Comparison of ENCODE assay signal across 16 cellular contexts in genomic region chr4:25253072-25253447, GRCh38. TPM values are rescaled to one million over a fixed set of nuclear protein-coding genes. Genes with fewer than 3 reads are reported as not detected.
DNase-seq lines count a peak whose midpoint lies in the region; ATAC-seq, FAIRE-seq and TF ChIP-seq lines count a peak whose summit lies in the region.
"Had no signal": no experiment of that assay in that cellular context is flagged by ENCODE, and none has a peak within 500 bp of the region (broad histone marks: within the 10 kb centered on the region; RNA-seq: fewer than 3 reads in every experiment).

No MANE protein-coding gene starts in this region.

- no peak overlapping the region for H3K27ac ChIP-seq in astrocyte (ENCODE audit: low read depth, low read length)
- H3K27ac ChIP-seq in lower lobe of right lung = peak overlapping the region; percentile 53
- no peak overlapping the region for H3K27ac ChIP-seq in CD4-positive, alpha-beta T cell (ENCODE audit: low read depth, low read length)
- H3K27ac ChIP-seq in esophagus squamous epithelium = no peak overlapping the region
- H3K27ac ChIP-seq: BLaER1 had no signal

- H3K27me3 ChIP-seq in astrocyte (ENCODE audit: insufficient read depth, low read length) (no peaks in the 10 kb centered on the region), lower lobe of right lung (ENCODE audit: low read depth) (no peaks in the 10 kb centered on the region), esophagus squamous epithelium (no peaks in the 10 kb centered on the region)
- H3K27me3 ChIP-seq in CD4-positive, alpha-beta T cell (ENCODE audit: control insufficient read depth, insufficient read depth, low read length) = no peaks in the 10 kb centered on the region
- H3K27me3 ChIP-seq: BLaER1 had no signal

- no peak overlapping the region for H2AFZ ChIP-seq in astrocyte (ENCODE audit: low read depth, low read length)

- TF ChIP-seq POLR2A in esophagus squamous epithelium (IDR thresholded peaks at IDR 0.05) = no peak

- H3K36me3 ChIP-seq in astrocyte (ENCODE audit: insufficient read depth, low read length) (no peaks in the 10 kb centered on the region), lower lobe of right lung (peaks cover 34% of the 10 kb centered on the region), esophagus squamous epithelium (peaks cover 0 to 32% (median 15%) of the 10 kb centered on the region in 3 donors)

- TF ChIP-seq CTCF in D721Med (IDR thresholded peaks at IDR 0.05; ENCODE audit: insufficient read depth, missing control alignments) (no peak), astrocyte (IDR thresholded peaks at IDR 0.05; ENCODE audit: insufficient read depth, low read depth, low read length) (no peak), lower lobe of right lung (IDR thresholded peaks at IDR 0.05) (no peak), esophagus squamous epithelium (IDR thresholded peaks at IDR 0.05) (no peak)
- no peak for TF ChIP-seq CTCF in CD4-positive, alpha-beta T cell (IDR thresholded peaks at IDR 0.05)

- H4K20me1 ChIP-seq in astrocyte (ENCODE audit: insufficient read depth, low read length) = peaks cover 19% of the 10 kb centered on the region

- no peak overlapping the region for H3K9ac ChIP-seq in astrocyte (ENCODE audit: low read length)
- H3K9ac ChIP-seq: BLaER1 had no signal

- peaks cover 5% of the 10 kb centered on the region for H3K4me1 Mint-ChIP-seq in astrocyte (ENCODE audit: low read depth, unreplicated experiment)
- peaks cover 35% of the 10 kb centered on the region for H3K4me1 Mint-ChIP-seq in CD4-positive, alpha-beta T cell (ENCODE audit: low read depth)

- DNase-seq in D721Med (ENCODE audit: insufficient read length, low spot score) = no peak
- DNase-seq in astrocyte (ENCODE audit: low read depth) = peak; percentile 9
- no peak for DNase-seq in lower lobe of right lung
- DNase-seq in CD4-positive, alpha-beta T cell = no peak
- no peak for DNase-seq in esophagus squamous epithelium (lab: John Stamatoyannopoulos, UW)
- DNase-seq in NCI-H1092 (lab: John Stamatoyannopoulos, UW) = no peak
- DNase-seq: activated CD8-positive, alpha-beta T cell treated with anti-CD3 and anti-CD28 coated beads for 36 hours; GOT3; NCI-H187; stimulated activated CD4-positive, alpha-beta T cell treated with anti-CD3 and anti-CD28 coated beads, Interleukin-2, amount 100 ng/mL, for 48 hours; stimulated activated naive CD8-positive, alpha-beta T cell treated with anti-CD3 and anti-CD28 coated beads, Interleukin-15, amount 100 ng/mL, for 72 hours had no signal

- WGBS in esophagus squamous epithelium, 2 donors = 14 to 15% methylated on average over 2 of the region's 2 CpGs

- no peak overlapping the region for H3K4me2 ChIP-seq in astrocyte (ENCODE audit: low read length)
- H3K4me2 ChIP-seq: BLaER1 had no signal

- H3K9me3 ChIP-seq in astrocyte (ENCODE audit: insufficient read depth, low read depth, low read length) = no peaks in the 10 kb centered on the region
- H3K9me3 ChIP-seq in lower lobe of right lung = no peaks in the 10 kb centered on the region
- no peaks in the 10 kb centered on the region for H3K9me3 ChIP-seq in CD4-positive, alpha-beta T cell (ENCODE audit: control insufficient read depth, low read length)
- H3K9me3 ChIP-seq in esophagus squamous epithelium = no peaks in the 10 kb centered on the region

- no peaks in the 10 kb centered on the region for H3K27me3 Mint-ChIP-seq in astrocyte (ENCODE audit: low read depth, unreplicated experiment)
- H3K27me3 Mint-ChIP-seq in CD4-positive, alpha-beta T cell = no peaks in the 10 kb centered on the region
- H3K27me3 Mint-ChIP-seq: activated CD8-positive, alpha-beta T cell treated with anti-CD3 and anti-CD28 coated beads for 36 hours; activated naive CD8-positive, alpha-beta T cell; stimulated activated naive CD8-positive, alpha-beta T cell treated with anti-CD3 and anti-CD28 coated beads, Interleukin-15, amount 100 ng/mL, for 72 hours had no signal

- ATAC-seq in HG02759 (IDR thresholded peaks at IDR 0.05; ENCODE audit: unreplicated experiment) (peak; percentile 55), lower lobe of right lung (peak; percentile 62 to 86), HG03159 (IDR thresholded peaks at IDR 0.05; ENCODE audit: unreplicated experiment) (no peak)
- no peak for ATAC-seq in CD4-positive, alpha-beta T cell (ENCODE audit: poor library complexity)
- ATAC-seq: activated CD8-positive, alpha-beta T cell treated with anti-CD3 and anti-CD28 coated beads for 36 hours; stimulated activated naive CD8-positive, alpha-beta T cell treated with anti-CD3 and anti-CD28 coated beads, Interleukin-15, amount 100 ng/mL, for 72 hours had no signal

- peaks cover 26% of the 10 kb centered on the region for H3K79me2 ChIP-seq in astrocyte (ENCODE audit: insufficient read depth, low read length)

- FAIRE-seq in D721Med (lab: Jason Lieb, UNC) (peak; percentile 21), astrocyte (lab: Jason Lieb, UNC) (no peak)

- H3K9me3 Mint-ChIP-seq in astrocyte (ENCODE audit: unreplicated experiment) = no peaks in the 10 kb centered on the region
- H3K9me3 Mint-ChIP-seq in CD4-positive, alpha-beta T cell = peaks cover 3% of the 10 kb centered on the region
- H3K9me3 Mint-ChIP-seq: T-helper 1 cell treated with Interleukin-12 subunit alpha and Interleukin-12 subunit beta and Interleukin-4 antibody, amounts not matched to agents 30 μg/mL and 1 μg/mL, for 36 hours had no signal

- H3K27ac Mint-ChIP-seq in astrocyte (ENCODE audit: unreplicated experiment) = peak overlapping the region; percentile 18
- no peak overlapping the region for H3K27ac Mint-ChIP-seq in CD4-positive, alpha-beta T cell
- H3K27ac Mint-ChIP-seq: activated CD8-positive, alpha-beta T cell treated with anti-CD3 and anti-CD28 coated beads for 36 hours; stimulated activated naive CD8-positive, alpha-beta T cell treated with anti-CD3 and anti-CD28 coated beads, Interleukin-15, amount 100 ng/mL, for 72 hours; T-helper 1 cell treated with Interleukin-12 subunit alpha and Interleukin-12 subunit beta and Interleukin-4 antibody, amounts not matched to agents 30 μg/mL and 1 μg/mL, for 36 hours had no signal

- CTCF ChIA-PET in CD4-positive, alpha-beta T cell (lab: Charles Lee) = no interaction called here

- POLR2A ChIA-PET in CD4-positive, alpha-beta T cell (lab: Charles Lee) = interaction anchor here (0.6 to 1.7 kb wide), 2 partner anchors 20 to 96 kb away, joined by 3 to 9 read pairs; partner anchors contain the start of gene PI4K2B

- H3K4me3 Mint-ChIP-seq in astrocyte (ENCODE audit: unreplicated experiment) = no peak overlapping the region
- H3K4me3 Mint-ChIP-seq in CD4-positive, alpha-beta T cell = no peak overlapping the region
- H3K4me3 Mint-ChIP-seq: activated CD8-positive, alpha-beta T cell treated with anti-CD3 and anti-CD28 coated beads for 36 hours; activated naive CD8-positive, alpha-beta T cell; stimulated activated naive CD8-positive, alpha-beta T cell treated with anti-CD3 and anti-CD28 coated beads, Interleukin-15, amount 100 ng/mL, for 72 hours; T-helper 1 cell treated with Interleukin-12 subunit alpha and Interleukin-12 subunit beta and Interleukin-4 antibody, amounts not matched to agents 30 μg/mL and 1 μg/mL, for 36 hours had no signal

- no peak overlapping the region for H3K4me3 ChIP-seq in astrocyte (ENCODE audit: insufficient read depth, low read depth, low read length)
- H3K4me3 ChIP-seq in lower lobe of right lung = no peak overlapping the region
- no peak overlapping the region for H3K4me3 ChIP-seq in esophagus squamous epithelium
- H3K4me3 ChIP-seq: BLaER1 had no signal

- H3K4me1 ChIP-seq in astrocyte (ENCODE audit: insufficient read depth, low read length) (no peaks in the 10 kb centered on the region), lower lobe of right lung (peaks cover 11% of the 10 kb centered on the region), esophagus squamous epithelium (peaks cover 0 to 7% (median 6%) of the 10 kb centered on the region in 3 donors)

- peaks cover 8% of the 10 kb centered on the region for H3K36me3 Mint-ChIP-seq in astrocyte (ENCODE audit: low read depth, unreplicated experiment)
- peaks cover 37% of the 10 kb centered on the region for H3K36me3 Mint-ChIP-seq in CD4-positive, alpha-beta T cell (ENCODE audit: low read depth)

- intact Hi-C loops in lower lobe of right lung (cut with DNase I) (no loop called here), esophagus squamous epithelium (cut with DNase I) (no loop called here)
- intact Hi-C loops in CD4-positive, alpha-beta T cell (cut with DNase I, micrococcal nuclease) = loop anchor here in 1 of 2 experiments (2.0 kb wide), 1 partner anchor 18 kb away; the partner anchor contains the start of gene PI4K2B

RNA-seq across cellular contexts. Expression of gene PI4K2B, which starts 19.2 kb away (rescaled TPM):
- total RNA-seq in astrocyte (15.4 and 15.7 TPM in 2 replicates), lower lobe of right lung (21.1 TPM), esophagus squamous epithelium (10 to 100 TPM; 11.7 to 31.7 (median 26.8) TPM)
- 1 to 10 TPM; 7.0 to 7.2 TPM for total RNA-seq in CD4-positive, alpha-beta T cell

RNA-seq across cellular contexts. Expression of gene ZCCHC4, which starts 59.5 kb away (rescaled TPM):
- total RNA-seq in astrocyte (9.7 and 10.2 TPM in 2 replicates), lower lobe of right lung (12.2 TPM), esophagus squamous epithelium (10 to 100 TPM in 2 of 4 donors, 1 to 10 TPM in 2; 5.6 to 13.9 (median 10.0) TPM)
- 1 to 10 TPM; 6.4 to 6.7 TPM for total RNA-seq in CD4-positive, alpha-beta T cell

Comparison
In these comparisons a context has a peak if more than half of its experiments do, and no peak if none do; other contexts are left out.
1. ATAC-seq: peak in HG02759 (single experiment) and lower lobe of right lung (2 of 2); none in CD4-positive, alpha-beta T cell (single experiment) and HG03159 (single experiment).